In genomic region chr20:41830702-41831101, GRCh38 we compare ENCODE assay signal across 24 cellular contexts.
"Had no signal": no experiment of that assay in that cellular context is flagged by ENCODE, and none has a peak within 500 bp of the region (broad histone marks: within the 10 kb centered on the region; RNA-seq: fewer than 3 reads in every experiment).

No MANE protein-coding gene starts in this region.

- DNase-seq: activated CD4-positive, alpha-beta memory T cell treated with anti-CD3 and anti-CD28 coated beads for 36 hours; activated CD4-positive, alpha-beta T cell treated with anti-CD3 and anti-CD28 coated beads for 4 hours; activated CD4-positive, CD25-positive, alpha-beta regulatory T cell; activated effector memory CD4-positive, alpha-beta T cell treated with Interleukin-2 at 50 U/mL for 16 hours; activated naive CD4-positive, alpha-beta T cell treated with anti-CD3 and anti-CD28 coated beads, Interleukin-2, amount 10 ng/mL, durations not matched to agents 7 days and 5 days; activated T-cell treated with anti-CD3 and anti-CD28 coated beads, Interleukin-2, amount 50 U/mL, for 72 hours; amygdala; cerebellar nuclear complex; cortex of kidney; endodermal cell; esophagus squamous epithelium; gastrocnemius medialis; head of caudate nucleus; hypothalamus; left ventricle myocardium inferior; ovary; spleen; stimulated activated CD4-positive, alpha-beta T cell treated with anti-CD3 and anti-CD28 coated beads, Interleukin-4, amount 100 ng/mL, for 1 hour; stimulated activated naive CD4-positive, alpha-beta T cell; testis; trophoblast cell; uterus had no signal

- H3K9me3 ChIP-seq: esophagus squamous epithelium, gastrocnemius medialis, prostate gland, testis, uterus had no signal

- H3K27ac ChIP-seq: esophagus squamous epithelium, gastrocnemius medialis, left ventricle myocardium inferior, ovary, prostate gland, spleen, testis, uterus had no signal

- H3K4me1 ChIP-seq: esophagus squamous epithelium, gastrocnemius medialis, left ventricle myocardium inferior, prostate gland, spleen, testis, uterus had no signal

- H3K27me3 ChIP-seq: gastrocnemius medialis, ovary, testis, uterus had no signal

- H3K36me3 ChIP-seq: esophagus squamous epithelium, gastrocnemius medialis, left ventricle myocardium inferior, ovary, prostate gland, spleen, uterus had no signal

- H3K4me3 ChIP-seq: esophagus squamous epithelium, gastrocnemius medialis, left ventricle myocardium inferior, ovary, prostate gland, spleen, testis, uterus had no signal

- ATAC-seq: activated T-cell treated with anti-CD3 and anti-CD28 coated beads, Interleukin-2, amount 50 U/mL, for 72 hours; gastrocnemius medialis; natural killer cell treated with Interleukin-12 subunit alpha and Interleukin-12 subunit beta and Interleukin-15 and Interleukin-18, amount 100 ng/mL, for 72 hours had no signal
